ENCODE assay signal across 1 cellular context in genomic region chr19:30817965-30818364, GRCh38.
TF ChIP-seq lines count a peak whose summit lies in the region.

No MANE protein-coding gene starts in this region.

TF ChIP-seq in HepG2, 621 proteins besides CTCF, POLR2A, EP300 and RAD21 (continued from another document and continues in another):
- peak; percentile 56; the same call in 1 of the 2 replicates for TF ChIP-seq ZNF503 (CRISPR knock-in tag; IDR thresholded peaks at IDR 0.05)
- TF ChIP-seq MEF2D (CRISPR knock-in tag; IDR thresholded peaks at IDR 0.05) = 0 out of 2 replicates have a peak, but pooled peaks have one; percentile 57
- no peak for TF ChIP-seq FOXA1 (IDR thresholded peaks at IDR 0.05)
- peak; percentile 28; the same call in 1 of the 2 replicates for TF ChIP-seq FOXA1 (CRISPR knock-in tag; IDR thresholded peaks at IDR 0.05)
- TF ChIP-seq ZNF574 (CRISPR knock-in tag; IDR thresholded peaks at IDR 0.05) = no peak
- peak; percentile 62; the same call in 1 of the 2 replicates for TF ChIP-seq FOXO1 (CRISPR knock-in tag; IDR thresholded peaks at IDR 0.05)
- no peak for TF ChIP-seq ZNF501 (CRISPR knock-in tag; IDR thresholded peaks at IDR 0.05)
- no peak for TF ChIP-seq ZNF768 (CRISPR knock-in tag; IDR thresholded peaks at IDR 0.05)
- peak; percentile 41; the same call in 1 of the 2 replicates for TF ChIP-seq ZBTB20 (CRISPR knock-in tag; IDR thresholded peaks at IDR 0.05; ENCODE audit: borderline replicate concordance, low read depth)
- 0 out of 2 replicates have a peak, but pooled peaks have one; percentile 39 for TF ChIP-seq RCOR2 (CRISPR knock-in tag; IDR thresholded peaks at IDR 0.05)
- TF ChIP-seq ZNF670 (CRISPR knock-in tag; IDR thresholded peaks at IDR 0.05; ENCODE audit: borderline replicate concordance) = 0 out of 2 replicates have a peak, but pooled peaks have one; percentile 45
- no peak for TF ChIP-seq ZNF788 (CRISPR knock-in tag; IDR thresholded peaks at IDR 0.05; ENCODE audit: borderline replicate concordance)
- TF ChIP-seq KDM2A (CRISPR knock-in tag; IDR thresholded peaks at IDR 0.05; ENCODE audit: borderline replicate concordance, low read depth) = no peak
- 0 out of 2 replicates have a peak, but pooled peaks have one; percentile 26 for TF ChIP-seq FOSL2 (CRISPR knock-in tag; IDR thresholded peaks at IDR 0.05)
- TF ChIP-seq STAT5B (CRISPR knock-in tag; IDR thresholded peaks at IDR 0.05) = no peak
- no peak for TF ChIP-seq SYNCRIP (IDR thresholded peaks at IDR 0.05; ENCODE audit: insufficient read depth, low read depth, low read length)
- TF ChIP-seq KAT8 (CRISPR knock-in tag; IDR thresholded peaks at IDR 0.05) = 0 out of 2 replicates have a peak, but pooled peaks have one; percentile 18
- 0 out of 2 replicates have a peak, but pooled peaks have one; percentile 35 for TF ChIP-seq ZNF878 (CRISPR knock-in tag; IDR thresholded peaks at IDR 0.05)
- TF ChIP-seq ZBTB26 (CRISPR knock-in tag; IDR thresholded peaks at IDR 0.05; ENCODE audit: borderline replicate concordance) = no peak
- no peak for TF ChIP-seq SATB2 (CRISPR knock-in tag; IDR thresholded peaks at IDR 0.05)
- TF ChIP-seq KDM1A (CRISPR knock-in tag; IDR thresholded peaks at IDR 0.05) = no peak
- no peak for TF ChIP-seq RXRB (CRISPR knock-in tag; IDR thresholded peaks at IDR 0.05; ENCODE audit: borderline replicate concordance)
- no peak for TF ChIP-seq NFIC (IDR thresholded peaks at IDR 0.05; ENCODE audit: low read length)
- no peak for TF ChIP-seq YY1 (IDR thresholded peaks at IDR 0.05; ENCODE audit: insufficient read depth, insufficient replicate concordance, low read depth, low read length)
- TF ChIP-seq FOXA3 (CRISPR knock-in tag; IDR thresholded peaks at IDR 0.05) = peak; percentile 68
- peak; percentile 71 for TF ChIP-seq ARID5B (CRISPR knock-in tag; IDR thresholded peaks at IDR 0.05)
- TF ChIP-seq MIXL1 (CRISPR knock-in tag; IDR thresholded peaks at IDR 0.05) = peak; percentile 84
- TF ChIP-seq ONECUT2 (CRISPR knock-in tag; IDR thresholded peaks at IDR 0.05) = peak; percentile 46; the same call in 1 of the 2 replicates
- TF ChIP-seq PITX1 (CRISPR knock-in tag; IDR thresholded peaks at IDR 0.05) = no peak
- 0 out of 2 replicates have a peak, but pooled peaks have one; percentile 31 for TF ChIP-seq THAP11 (CRISPR knock-in tag; IDR thresholded peaks at IDR 0.05)
- TF ChIP-seq THRA (CRISPR knock-in tag; IDR thresholded peaks at IDR 0.05; ENCODE audit: borderline replicate concordance) = no peak
- TF ChIP-seq RFXAP (CRISPR knock-in tag; IDR thresholded peaks at IDR 0.05; ENCODE audit: borderline replicate concordance) = no peak
- TF ChIP-seq HNRNPUL1 (IDR thresholded peaks at IDR 0.05; ENCODE audit: low read depth, low read length) = no peak
- TF ChIP-seq FOXP1 (IDR thresholded peaks at IDR 0.05) = no peak
- peak; percentile 54 for TF ChIP-seq FOXP1 (CRISPR knock-in tag; IDR thresholded peaks at IDR 0.05)
- TF ChIP-seq PATZ1 (CRISPR knock-in tag; IDR thresholded peaks at IDR 0.05) = no peak
- TF ChIP-seq ZSCAN20 (CRISPR knock-in tag; IDR thresholded peaks at IDR 0.05; ENCODE audit: borderline replicate concordance) = no peak
- TF ChIP-seq JUND (CRISPR knock-in tag; IDR thresholded peaks at IDR 0.05) = no peak
- TF ChIP-seq ZFP41 (CRISPR knock-in tag; IDR thresholded peaks at IDR 0.05; ENCODE audit: borderline replicate concordance) = no peak
- TF ChIP-seq KDM6A (CRISPR knock-in tag; IDR thresholded peaks at IDR 0.05; ENCODE audit: low read depth) = peak; percentile 54; the same call in 1 of the 2 replicates
- TF ChIP-seq ZMYM4 (CRISPR knock-in tag; IDR thresholded peaks at IDR 0.05) = peak; percentile 73
- TF ChIP-seq ZZZ3 (CRISPR knock-in tag; IDR thresholded peaks at IDR 0.05; ENCODE audit: borderline replicate concordance) = no peak
- no peak for TF ChIP-seq NR2F6 (IDR thresholded peaks at IDR 0.05)
- no peak for TF ChIP-seq NR2F6 (CRISPR knock-in tag; IDR thresholded peaks at IDR 0.05)
- TF ChIP-seq HNF4A (CRISPR knock-in tag; IDR thresholded peaks at IDR 0.05) = peak; percentile 92
- TF ChIP-seq ZNF772 (CRISPR knock-in tag; IDR thresholded peaks at IDR 0.05) = no peak
- peak; percentile 20; the same call in 1 of the 2 replicates for TF ChIP-seq SAP130 (CRISPR knock-in tag; IDR thresholded peaks at IDR 0.05; ENCODE audit: low read depth)
- TF ChIP-seq TP53 (CRISPR knock-in tag; conservative IDR thresholded peaks at IDR 0.05) = peak; percentile 95
- 0 out of 2 replicates have a peak, but pooled peaks have one; percentile 33 for TF ChIP-seq HOXA5 (CRISPR knock-in tag; IDR thresholded peaks at IDR 0.05)
- no peak for TF ChIP-seq PBX3 (CRISPR knock-in tag; IDR thresholded peaks at IDR 0.05; ENCODE audit: borderline replicate concordance)
- peak; percentile 74 for TF ChIP-seq ZNF362 (CRISPR knock-in tag; IDR thresholded peaks at IDR 0.05; ENCODE audit: borderline replicate concordance)
- TF ChIP-seq ZNF160 (CRISPR knock-in tag; IDR thresholded peaks at IDR 0.05) = no peak
